12 cellular contexts compared by ENCODE assay signal in genomic region chr17:29194669-29195068, GRCh38. TPM values are rescaled to one million over a fixed set of nuclear protein-coding genes. Genes with fewer than 3 reads are reported as not detected.
A peak's percentile ranks its signal among the peaks of the same experiment; 100 is the strongest.
DNase-seq lines count a peak whose midpoint lies in the region; ATAC-seq and TF ChIP-seq lines count a peak whose summit lies in the region.
"Had no signal": no experiment of that assay in that cellular context is flagged by ENCODE, and none has a peak within 500 bp of the region (broad histone marks: within the 10 kb centered on the region; RNA-seq: fewer than 3 reads in every experiment).

No MANE protein-coding gene starts in this region.

- H3K9me2 ChIP-seq in DOHH2 (replicated peaks; ENCODE audit: control insufficient read depth, low read length) (no peaks in the 10 kb centered on the region), PC-9 (ENCODE audit: insufficient read depth) (no peaks in the 10 kb centered on the region)

- H3K4me1 ChIP-seq in DOHH2 (ENCODE audit: control insufficient read depth, low read length), result peaks cover 30% of the 10 kb centered on the region
- H3K4me1 ChIP-seq in PC-9 (replicated peaks; ENCODE audit: insufficient read depth), result peaks cover 22% of the 10 kb centered on the region
- H3K4me1 ChIP-seq: A549, HAP-1 had no signal

- H2AFZ ChIP-seq in PC-9, result no peak overlapping the region

- POLR2A ChIA-PET in PC-9 (lab: Charles Lee; ENCODE audit: unreplicated experiment), result interaction anchor here (0.7 kb wide), 1 partner anchor 60 kb away, joined by 3 read pairs; no protein-coding TSS in a partner anchor

- no peak for DNase-seq in PC-9
- no peak for DNase-seq in epithelial cell of prostate (ENCODE audit: low read depth, low spot score)
- no peak for DNase-seq in NCI-H748 (lab: John Stamatoyannopoulos, UW; ENCODE audit: unreplicated experiment)
- DNase-seq in dedifferentiated amniotic fluid mesenchymal stem cell (ENCODE audit: extremely low spot score), result no peak
- DNase-seq: CD4-positive, alpha-beta T cell; DMS79 treated with DMSO at 0.1 percent for 48 hours had no signal

- no TSS peak for BruUV-seq in PC-9 (replicated peaks; lab: Mats Ljungman, UMichigan)

- ATAC-seq in GM21360 (IDR thresholded peaks at IDR 0.05; ENCODE audit: unreplicated experiment), result no peak
- ATAC-seq: A549, HepG2 had no signal

- intact Hi-C loops in PC-9 (cut with micrococcal nuclease; ENCODE audit: unreplicated experiment), result no loop called here

- H4K20me1 ChIP-seq in DOHH2 (ENCODE audit: control insufficient read depth, insufficient read depth, low read depth, low read length) (no peaks in the 10 kb centered on the region), PC-9 (ENCODE audit: insufficient read depth) (no peaks in the 10 kb centered on the region)

- H3K27ac ChIP-seq in DOHH2 (ENCODE audit: low read depth, low read length) (peak overlapping the region; percentile 81), PC-9 (peak overlapping the region; percentile 51), epithelial cell of prostate (peak overlapping the region; percentile 53)
- H3K27ac ChIP-seq: A549 had no signal

- no peaks in the 10 kb centered on the region for H3K9me3 ChIP-seq in DOHH2 (ENCODE audit: control insufficient read depth, insufficient read depth, low read length)
- no peaks in the 10 kb centered on the region for H3K9me3 ChIP-seq in PC-9 (ENCODE audit: insufficient read depth, low read depth)
- H3K9me3 ChIP-seq: A549, HAP-1 had no signal

- H3K27me3 ChIP-seq in DOHH2 (ENCODE audit: control insufficient read depth, low read length) (no peaks in the 10 kb centered on the region), PC-9 (ENCODE audit: insufficient read depth, low read depth) (no peaks in the 10 kb centered on the region)

- peak overlapping the region; percentile 52 for H3K4me3 ChIP-seq in DOHH2 (ENCODE audit: low read length)
- no peak overlapping the region for H3K4me3 ChIP-seq in PC-9
- H3K4me3 ChIP-seq: A549, HAP-1 had no signal

- peak overlapping the region; percentile 82 for H3K4me2 ChIP-seq in DOHH2 (ENCODE audit: low read length)
- peak overlapping the region; percentile 56; the same call in 1 of the 2 replicates for H3K4me2 ChIP-seq in PC-9
- H3K4me2 ChIP-seq: A549 had no signal

- H3K79me2 ChIP-seq in DOHH2 (ENCODE audit: control insufficient read depth, low read length), result no peaks in the 10 kb centered on the region
- H3K79me2 ChIP-seq in PC-9 (ENCODE audit: low read depth), result no peaks in the 10 kb centered on the region

- H3F3A ChIP-seq in DOHH2 (ENCODE audit: control insufficient read depth, insufficient read depth), result peaks cover 8% of the 10 kb centered on the region
- H3F3A ChIP-seq in PC-9 (ENCODE audit: insufficient read depth, low read depth), result peaks cover 20% of the 10 kb centered on the region

- H3K36me3 ChIP-seq in DOHH2 (ENCODE audit: control insufficient read depth, low read length) (no peaks in the 10 kb centered on the region), PC-9 (ENCODE audit: low read depth) (no peaks in the 10 kb centered on the region)
- H3K36me3 ChIP-seq: HAP-1 had no signal

- TF ChIP-seq CTCF in DOHH2 (IDR thresholded peaks at IDR 0.05; ENCODE audit: low read depth, low read length, poor library complexity, severe bottlenecking) (no peak), PC-9 (conservative IDR thresholded peaks at IDR 0.05) (no peak)

- CTCF ChIA-PET in PC-9 (lab: Charles Lee), result interaction anchor here (0.7 kb wide), 1 partner anchor 1648 kb away, joined by 4 read pairs; no protein-coding TSS in a partner anchor

RNA-seq across cellular contexts. Expression of gene MYO18A, which starts 14.5 kb away (rescaled TPM):
- total RNA-seq in PC-9 (2021), result 150 and 158 TPM in 2 replicates

RNA-seq across cellular contexts. Expression of gene CRYBA1, which starts 52.0 kb away (rescaled TPM):
- total RNA-seq in PC-9 (2021), result not detected in 2 replicates
- total RNA-seq: CD4-positive, alpha-beta T cell; H1; HepG2 had no signal
